Comparison of ENCODE assay signal across 17 cellular contexts in the genomic region with DNA sequence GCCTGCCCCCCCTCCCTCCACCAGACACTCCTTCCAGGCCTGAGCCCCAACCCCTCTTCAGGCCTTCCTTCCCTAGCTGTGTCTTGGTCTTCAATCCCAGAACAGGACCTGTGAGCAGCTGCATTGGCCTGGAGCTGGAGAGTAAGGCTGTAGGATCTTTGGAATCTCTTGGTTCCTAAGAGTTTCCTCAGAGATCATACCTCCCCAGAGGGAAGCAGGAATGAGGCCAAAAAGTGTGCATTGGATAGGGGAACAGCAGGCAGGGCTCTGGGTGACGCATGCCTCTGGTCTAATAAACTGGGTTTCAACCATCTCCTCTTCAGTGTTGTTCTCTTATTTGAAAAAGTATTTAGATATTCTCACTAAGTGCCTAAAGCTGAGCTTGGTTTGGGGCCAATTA. TPM values are rescaled to one million over a fixed set of nuclear protein-coding genes. Genes with fewer than 3 reads are reported as not detected.
DNase-seq lines count a peak whose midpoint lies in the region; ATAC-seq and TF ChIP-seq lines count a peak whose summit lies in the region.
"Had no signal": no experiment of that assay in that cellular context is flagged by ENCODE, and none has a peak within 500 bp of the region (broad histone marks: within the 10 kb centered on the region; RNA-seq: fewer than 3 reads in every experiment).

No MANE protein-coding gene starts in this region.

- CTCF ChIA-PET in Panc1 (lab: Charles Lee), result interaction anchor here (1.4 kb wide), 1 partner anchor 14 kb away, joined by 6 read pairs; no protein-coding TSS in a partner anchor

- TF ChIP-seq CTCF in Panc1 (IDR thresholded peaks at IDR 0.05), result no peak
- no peak for TF ChIP-seq CTCF in parathyroid adenoma (IDR thresholded peaks at IDR 0.05)
- no peak for TF ChIP-seq CTCF in sigmoid colon (IDR thresholded peaks at IDR 0.05)

- no peak for DNase-seq in T-helper 1 cell
- DNase-seq in Panc1 (ENCODE audit: low read depth, low spot score), result no peak
- no peak for DNase-seq in effector memory CD8-positive, alpha-beta T cell
- DNase-seq in A172 (ENCODE audit: low spot score), result no peak
- no peak for DNase-seq in sigmoid colon
- DNase-seq in NCI-H128 (lab: John Stamatoyannopoulos, UW; ENCODE audit: unreplicated experiment), result no peak
- DNase-seq: 8988T; effector CD8-positive, alpha-beta T cell; GOT3; kidney glomerular epithelial cell; NCI-H2171 treated with DMSO at 0.1 percent for 48 hours; SW 1271; upper lobe of left lung had no signal

- H3K4me2 ChIP-seq in parathyroid adenoma (ENCODE audit: low read length), result no peak overlapping the region

- H3K9me3 Mint-ChIP-seq in T-helper 1 cell treated with Interleukin-12 subunit alpha and Interleukin-12 subunit beta and Interleukin-4 antibody, amounts not matched to agents 30 μg/mL and 1 μg/mL, for 36 hours, result no peaks in the 10 kb centered on the region
- H3K9me3 Mint-ChIP-seq in effector memory CD8-positive, alpha-beta T cell, result no peaks in the 10 kb centered on the region

- H3K27me3 Mint-ChIP-seq in T-helper 1 cell treated with Interleukin-12 subunit alpha and Interleukin-12 subunit beta and Interleukin-4 antibody, amounts not matched to agents 30 μg/mL and 1 μg/mL, for 36 hours (ENCODE audit: low read depth), result no peaks in the 10 kb centered on the region
- peaks cover 0 to 9% of the 10 kb centered on the region in 2 donors for H3K27me3 Mint-ChIP-seq in effector memory CD8-positive, alpha-beta T cell

- H3K9ac ChIP-seq in parathyroid adenoma, result no peak overlapping the region

- no peak for ATAC-seq in Panc1
- ATAC-seq in effector memory CD8-positive, alpha-beta T cell (replicated peaks), result no peak
- ATAC-seq: gastroesophageal sphincter had no signal

- WGBS in sigmoid colon, 2 donors, result 90 to 97% methylated on average over 1 of the region's 1 CpG

- H3K79me2 ChIP-seq in parathyroid adenoma, result peaks cover 5% of the 10 kb centered on the region

- intact Hi-C loops in Panc1 (cut with micrococcal nuclease; ENCODE audit: unreplicated experiment) (loop anchor here (10.0 kb wide), 1 partner anchor 232 kb away; no protein-coding TSS in a partner anchor), sigmoid colon (cut with DNase I) (no loop called here)

- H3K27me3 ChIP-seq in Panc1 (ENCODE audit: control insufficient read depth, insufficient read depth, low read length), result no peaks in the 10 kb centered on the region
- no peaks in the 10 kb centered on the region for H3K27me3 ChIP-seq in parathyroid adenoma (ENCODE audit: control insufficient read depth, insufficient read depth, low read length)
- no peaks in the 10 kb centered on the region for H3K27me3 ChIP-seq in sigmoid colon
- H3K27me3 ChIP-seq: gastroesophageal sphincter, upper lobe of left lung had no signal

- H3K9me3 ChIP-seq in Panc1 (ENCODE audit: control insufficient read depth, insufficient read depth, low read depth, low read length) (no peaks in the 10 kb centered on the region), parathyroid adenoma (ENCODE audit: control insufficient read depth, low read length) (no peaks in the 10 kb centered on the region), sigmoid colon (no peaks in the 10 kb centered on the region)
- H3K9me3 ChIP-seq: gastroesophageal sphincter, upper lobe of left lung had no signal

- H3K36me3 ChIP-seq in Panc1 (ENCODE audit: control insufficient read depth, insufficient read depth, low read length) (no peaks in the 10 kb centered on the region; the same call in 1 of the 2 replicates), parathyroid adenoma (ENCODE audit: control insufficient read depth, insufficient read depth, low read length) (no peaks in the 10 kb centered on the region), sigmoid colon (peaks cover 0 to 18% (median 14%) of the 10 kb centered on the region in 4 donors)

- H3K4me1 ChIP-seq in Panc1 (ENCODE audit: control insufficient read depth, insufficient read depth, low read length) (peaks cover 4% of the 10 kb centered on the region; the same call in 1 of the 2 replicates), parathyroid adenoma (peaks cover 11% of the 10 kb centered on the region), sigmoid colon (peaks cover 0 to 17% (median 11%) of the 10 kb centered on the region in 4 donors)

- H3K27ac ChIP-seq in Panc1 (ENCODE audit: low read length) (no peak overlapping the region), parathyroid adenoma (no peak overlapping the region), sigmoid colon (no peak overlapping the region)
- H3K27ac ChIP-seq: skin epidermis had no signal

- no peak for TF ChIP-seq EP300 in sigmoid colon (IDR thresholded peaks at IDR 0.05)

- TSS peak; percentile 96 for BruUV-seq in Panc1 (replicated peaks; lab: Mats Ljungman, UMichigan)

- H2AFZ ChIP-seq in parathyroid adenoma, result peak overlapping the region; percentile 5

- H3K36me3 Mint-ChIP-seq in T-helper 1 cell treated with Interleukin-12 subunit alpha and Interleukin-12 subunit beta and Interleukin-4 antibody, amounts not matched to agents 30 μg/mL and 1 μg/mL, for 36 hours (ENCODE audit: low read depth), result peaks cover under 1% of the 10 kb centered on the region
- H3K36me3 Mint-ChIP-seq in effector memory CD8-positive, alpha-beta T cell (ENCODE audit: insufficient read depth), result peaks cover 10% of the 10 kb centered on the region

- H3K27ac Mint-ChIP-seq in T-helper 1 cell treated with Interleukin-12 subunit alpha and Interleukin-12 subunit beta and Interleukin-4 antibody, amounts not matched to agents 30 μg/mL and 1 μg/mL, for 36 hours, result peak overlapping the region; percentile 75
- H3K27ac Mint-ChIP-seq in effector memory CD8-positive, alpha-beta T cell, result peak overlapping the region; percentile 78 to 79

- peaks cover 21% of the 10 kb centered on the region for H3K4me1 Mint-ChIP-seq in T-helper 1 cell treated with Interleukin-12 subunit alpha and Interleukin-12 subunit beta and Interleukin-4 antibody, amounts not matched to agents 30 μg/mL and 1 μg/mL, for 36 hours (ENCODE audit: low read depth)
- peaks cover 14 to 32% of the 10 kb centered on the region in 2 donors for H3K4me1 Mint-ChIP-seq in effector memory CD8-positive, alpha-beta T cell (ENCODE audit: low read depth in 2 of 2)

- in situ Hi-C loops in Panc1 (cut with HindIII; ENCODE audit: low pct_unique_long_range_greater_than_20kb, low sequenced_read_pairs), result no loop called here

- peak overlapping the region; percentile 76 for H3K4me3 Mint-ChIP-seq in T-helper 1 cell treated with Interleukin-12 subunit alpha and Interleukin-12 subunit beta and Interleukin-4 antibody, amounts not matched to agents 30 μg/mL and 1 μg/mL, for 36 hours
- peak overlapping the region; percentile 64 to 74 for H3K4me3 Mint-ChIP-seq in effector memory CD8-positive, alpha-beta T cell

- no peak for TF ChIP-seq POLR2A in sigmoid colon (IDR thresholded peaks at IDR 0.05)

- H3K4me3 ChIP-seq in Panc1 (ENCODE audit: low read depth in 2 of 2, low read length in 2 of 2) (no peak overlapping the region), parathyroid adenoma (ENCODE audit: low read depth, low read length) (no peak overlapping the region), sigmoid colon (no peak overlapping the region)
- H3K4me3 ChIP-seq: gastroesophageal sphincter, skin epidermis, upper lobe of left lung had no signal

- POLR2A ChIA-PET in Panc1 (lab: Charles Lee), result no interaction called here

RNA-seq across cellular contexts. Expression of a gene that starts 1.8 kb away (rescaled TPM):
- total RNA-seq in Panc1 (2021; ENCODE audit: unreplicated experiment) (84.9 TPM), sigmoid colon (10 to 100 TPM; 22.4 to 64.8 (median 39.2) TPM)
- polyA plus RNA-seq in Panc1 (2012; ENCODE audit: insufficient read length), result 87.5 TPM
- 57.4 and 93.9 TPM in 2 replicates for total RNA-seq in A172 (2014; rRNA removed; shearing (Covaris generic))
- 10 to 100 TPM; 16.0 to 26.4 (median 24.1) TPM for polyA plus RNA-seq in sigmoid colon

RNA-seq across cellular contexts. Expression of a gene that starts 20.5 kb away (rescaled TPM):
- 0.28 TPM for total RNA-seq in Panc1 (2021; ENCODE audit: unreplicated experiment)
- polyA plus RNA-seq in Panc1 (2012; ENCODE audit: insufficient read length), result not detected
- total RNA-seq in A172 (2014; rRNA removed; shearing (Covaris generic)), result 0.29 and 3.8 TPM in 2 replicates
- total RNA-seq in sigmoid colon, result 10 to 100 TPM in 1 of 4 donors, 1 to 10 TPM in 1, under 1 TPM in 2; 0.55 to 59.6 (median 1.5) TPM
- polyA plus RNA-seq in sigmoid colon, result 10 to 100 TPM in 1 of 3 donors, 1 to 10 TPM in 2; 3.0 to 19.8 (median 3.6) TPM

RNA-seq across cellular contexts. Expression of a gene that starts 25.9 kb away (rescaled TPM):
- 13.5 TPM for total RNA-seq in Panc1 (2021; ENCODE audit: unreplicated experiment)
- 14.4 TPM for polyA plus RNA-seq in Panc1 (2012; ENCODE audit: insufficient read length)
- total RNA-seq in A172 (2014; rRNA removed; shearing (Covaris generic)), result 1.6 and 3.3 TPM in 2 replicates
- total RNA-seq in sigmoid colon, result 1 to 10 TPM; 3.5 to 6.9 (median 5.2) TPM
- 1 to 10 TPM in 2 of 3 donors, not detected in 1; 1.3 to 1.6 TPM for polyA plus RNA-seq in sigmoid colon

RNA-seq across cellular contexts. Expression of a gene that starts 28.7 kb away (rescaled TPM):
- 74.5 TPM for total RNA-seq in Panc1 (2021; ENCODE audit: unreplicated experiment)
- 81.3 TPM for polyA plus RNA-seq in Panc1 (2012; ENCODE audit: insufficient read length)
- 49.7 and 76.4 TPM in 2 replicates for total RNA-seq in A172 (2014; rRNA removed; shearing (Covaris generic))
- 100 to 1,000 TPM in 1 of 4 donors, 10 to 100 TPM in 3; 87.8 to 179 (median 93.8) TPM for total RNA-seq in sigmoid colon
- 100 to 1,000 TPM; 124 to 266 (median 187) TPM for polyA plus RNA-seq in sigmoid colon

RNA-seq across cellular contexts. Expression of a gene that starts 58.0 kb away (rescaled TPM):
- total RNA-seq in Panc1 (2021; ENCODE audit: unreplicated experiment) (147 TPM), sigmoid colon (10 to 100 TPM; 14.1 to 42.6 (median 27.0) TPM)
- 63.2 TPM for polyA plus RNA-seq in Panc1 (2012; ENCODE audit: insufficient read length)
- total RNA-seq in A172 (2014; rRNA removed; shearing (Covaris generic)), result 143 and 147 TPM in 2 replicates
- 10 to 100 TPM in 1 of 3 donors, 1 to 10 TPM in 2; 4.8 to 22.5 (median 8.3) TPM for polyA plus RNA-seq in sigmoid colon
